16 cellular contexts compared by ENCODE assay signal in the genomic region with DNA sequence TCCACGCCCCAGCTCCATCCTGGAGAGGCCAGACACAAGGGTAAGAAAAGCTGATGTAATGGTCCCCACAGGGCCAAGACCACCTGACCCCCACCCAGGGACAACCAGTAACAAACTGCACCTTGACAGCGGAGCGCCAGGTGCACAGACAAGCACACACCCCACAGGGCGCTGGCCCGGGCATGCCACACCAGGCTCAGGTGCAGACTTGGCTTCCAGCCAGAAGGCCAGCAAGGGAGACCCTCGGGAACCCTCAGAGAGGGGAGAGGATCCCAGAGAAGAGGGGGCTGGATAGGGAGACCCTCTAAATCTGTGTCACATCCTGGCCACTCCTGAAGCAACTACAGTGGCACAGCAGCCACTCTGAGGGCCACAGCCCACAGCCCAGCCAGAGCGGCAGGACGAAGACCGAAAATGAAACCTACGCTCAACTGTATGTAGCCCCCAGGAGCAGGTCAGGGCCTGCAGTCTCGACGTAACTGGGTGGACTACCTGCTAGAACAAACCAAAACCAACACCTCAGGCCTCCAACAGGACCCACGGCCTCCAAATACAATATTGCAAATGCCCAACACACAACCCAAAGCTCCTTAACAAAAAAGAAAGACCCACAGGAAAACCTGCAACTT. TPM values are rescaled to one million over a fixed set of nuclear protein-coding genes. Genes with fewer than 3 reads are reported as not detected.
DNase-seq lines count a peak whose midpoint lies in the region; ATAC-seq and FAIRE-seq lines count a peak whose summit lies in the region.
"Had no signal": no experiment of that assay in that cellular context is flagged by ENCODE, and none has a peak within 500 bp of the region (broad histone marks: within the 10 kb centered on the region; RNA-seq: fewer than 3 reads in every experiment).

No MANE protein-coding gene starts in this region.

- H3K27me3 ChIP-seq in small intestine (ENCODE audit: control insufficient read depth in 2 of 2, insufficient read depth in 2 of 2, low read length in 2 of 2) = no peaks in the 10 kb centered on the region
- H3K27me3 ChIP-seq: colonic mucosa, neutrophil had no signal

- H3K9me3 ChIP-seq in small intestine (ENCODE audit: control insufficient read depth, low read depth) = no peaks in the 10 kb centered on the region
- H3K9me3 ChIP-seq: colonic mucosa, neutrophil had no signal

- H3K27ac Mint-ChIP-seq in activated CD4-positive, alpha-beta T cell treated with anti-CD3 and anti-CD28 coated beads for 36 hours = peak overlapping the region; percentile 90
- H3K27ac Mint-ChIP-seq: activated CD4-positive, alpha-beta T cell treated with anti-CD3 and anti-CD28 coated beads, Interleukin-2, amount 10 ng/mL, durations not matched to agents 7 days and 5 days had no signal

- WGBS in small intestine, 3 donors = 50 to 83% (median 65%) methylated on average over 13 of the region's 13 CpGs

- no peaks in the 10 kb centered on the region for H3K27me3 Mint-ChIP-seq in activated CD4-positive, alpha-beta T cell treated with anti-CD3 and anti-CD28 coated beads for 36 hours
- H3K27me3 Mint-ChIP-seq: activated CD4-positive, alpha-beta T cell treated with anti-CD3 and anti-CD28 coated beads, Interleukin-2, amount 10 ng/mL, durations not matched to agents 7 days and 5 days had no signal

- no peak for FAIRE-seq in small intestine (lab: Jason Lieb, UNC)

- H3K36me3 ChIP-seq in small intestine (ENCODE audit: control insufficient read depth in 2 of 2, insufficient read depth in 2 of 2, low read length in 2 of 2) = no peaks in the 10 kb centered on the region
- H3K36me3 ChIP-seq: colonic mucosa, neutrophil had no signal

- peaks cover 0 to 6% of the 10 kb centered on the region in 2 donors for H3K4me1 ChIP-seq in small intestine (ENCODE audit: control insufficient read depth in 2 of 2, insufficient read depth in 1 of 2, low read depth in 1 of 2, low read length in 1 of 2)
- H3K4me1 ChIP-seq: colonic mucosa had no signal

- CTCF ChIA-PET in activated CD4-positive, alpha-beta T cell treated with anti-CD3 and anti-CD28 coated beads for 36 hours (lab: Charles Lee) = interaction anchor here (0.7 kb wide), 1 partner anchor 37 kb away, joined by 3 read pairs; no protein-coding TSS in a partner anchor

- no peak for ATAC-seq in activated CD4-positive, alpha-beta T cell treated with anti-CD3 and anti-CD28 coated beads for 36 hours
- ATAC-seq in HG03565 (IDR thresholded peaks at IDR 0.05; ENCODE audit: unreplicated experiment) = no peak
- ATAC-seq in HG03196 (IDR thresholded peaks at IDR 0.05; ENCODE audit: unreplicated experiment) = no peak

- peaks cover 5% of the 10 kb centered on the region for H3K36me3 Mint-ChIP-seq in activated CD4-positive, alpha-beta T cell treated with anti-CD3 and anti-CD28 coated beads for 36 hours (ENCODE audit: low read depth)

- POLR2A ChIA-PET in activated CD4-positive, alpha-beta T cell treated with anti-CD3 and anti-CD28 coated beads for 36 hours (lab: Charles Lee) = no interaction called here

- peak overlapping the region; percentile 65 for H3K27ac ChIP-seq in epithelial cell of prostate
- no peak overlapping the region for H3K27ac ChIP-seq in small intestine (ENCODE audit: low read depth in 1 of 2, low read length in 1 of 2)
- H3K27ac ChIP-seq: colonic mucosa, neutrophil had no signal

- no peak overlapping the region for H3K4me3 ChIP-seq in small intestine (ENCODE audit: low read depth in 1 of 2, low read length in 2 of 2)
- H3K4me3 ChIP-seq: colonic mucosa had no signal

- no peak for DNase-seq in activated CD4-positive, alpha-beta T cell treated with anti-CD3 and anti-CD28 coated beads for 36 hours
- no peak for DNase-seq in activated CD4-positive, alpha-beta T cell treated with anti-CD3 and anti-CD28 coated beads for 4 hours
- DNase-seq in NCI-H345 treated with DMSO at 0.1 percent for 48 hours (lab: John Stamatoyannopoulos, UW; ENCODE audit: unreplicated experiment) (peak; percentile 54), epithelial cell of prostate (ENCODE audit: low read depth, low spot score) (no peak), small intestine (peak; percentile 28), foreskin melanocyte (no peak)
- DNase-seq: ACHN; activated CD4-positive, alpha-beta T cell treated with anti-CD3 and anti-CD28 coated beads, Interleukin-2, amount 10 ng/mL, durations not matched to agents 7 days and 5 days; colonic mucosa; EL; kidney glomerular epithelial cell; NCI-H2029; stimulated activated CD4-positive, alpha-beta T cell treated with anti-CD3 and anti-CD28 coated beads, Interleukin-12 subunit alpha, Interleukin-12 subunit beta, amount 100 ng/mL, for 4 hours had no signal

- intact Hi-C loops in activated CD4-positive, alpha-beta T cell treated with anti-CD3 and anti-CD28 coated beads for 36 hours (cut with DNase I, micrococcal nuclease) = no loop called here

- peaks cover 71% of the 10 kb centered on the region for H3K4me1 Mint-ChIP-seq in activated CD4-positive, alpha-beta T cell treated with anti-CD3 and anti-CD28 coated beads for 36 hours

- no peaks in the 10 kb centered on the region for H3K9me3 Mint-ChIP-seq in activated CD4-positive, alpha-beta T cell treated with anti-CD3 and anti-CD28 coated beads for 36 hours (ENCODE audit: low read depth)
- H3K9me3 Mint-ChIP-seq: activated CD4-positive, alpha-beta T cell treated with anti-CD3 and anti-CD28 coated beads, Interleukin-2, amount 10 ng/mL, durations not matched to agents 7 days and 5 days had no signal

- H3K4me3 Mint-ChIP-seq in activated CD4-positive, alpha-beta T cell treated with anti-CD3 and anti-CD28 coated beads for 36 hours = no peak overlapping the region
- H3K4me3 Mint-ChIP-seq: activated CD4-positive, alpha-beta T cell treated with anti-CD3 and anti-CD28 coated beads, Interleukin-2, amount 10 ng/mL, durations not matched to agents 7 days and 5 days had no signal

RNA-seq across cellular contexts. Expression of gene CAMSAP1, which starts 18.5 kb away (rescaled TPM):
- 10 to 100 TPM; 31.2 to 33.4 TPM for total RNA-seq in activated CD4-positive, alpha-beta T cell treated with anti-CD3 and anti-CD28 coated beads for 36 hours
- 1 to 10 TPM; 1.6 to 4.7 (median 1.6) TPM for polyA plus RNA-seq in small intestine

Comparison
In these comparisons a context has a peak if more than half of its experiments do, and no peak if none do; other contexts are left out.
1. DNase-seq: peak in NCI-H345 treated with DMSO at 0.1 percent for 48 hours (single experiment) and small intestine (single experiment); none in activated CD4-positive, alpha-beta T cell treated with anti-CD3 and anti-CD28 coated beads for 36 hours (single experiment), activated CD4-positive, alpha-beta T cell treated with anti-CD3 and anti-CD28 coated beads for 4 hours (0 of 2), epithelial cell of prostate (single experiment) and foreskin melanocyte (single experiment).